ENCODE assay signal across 1 cellular context in the genomic region with DNA sequence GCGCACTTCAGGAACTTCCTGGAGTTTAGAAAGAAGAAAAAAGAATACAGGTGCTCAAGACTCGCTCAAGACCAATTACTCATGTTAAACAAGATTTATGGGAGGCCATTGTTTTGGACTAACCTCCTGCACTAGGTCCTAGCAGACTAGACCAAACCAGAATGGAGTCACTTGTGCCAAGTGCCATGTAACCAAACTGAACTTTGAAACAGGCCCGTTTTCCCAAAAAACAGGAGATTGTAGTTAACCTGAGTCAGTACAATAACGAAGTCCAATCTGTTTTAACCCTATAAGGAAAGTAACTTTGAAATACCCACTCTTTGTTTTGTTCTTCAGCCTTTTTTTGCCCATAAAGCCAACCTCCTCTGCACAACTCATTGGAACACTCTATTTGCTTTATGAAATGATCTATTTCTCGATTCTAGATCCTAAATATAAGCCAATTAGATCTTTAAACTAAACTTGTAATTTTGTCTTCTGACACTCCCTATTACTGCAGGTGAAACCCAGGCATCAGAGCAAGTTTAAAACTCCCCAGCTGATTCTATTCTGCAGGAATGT.
A peak's percentile ranks its signal among the peaks of the same experiment; 100 is the strongest.
TF ChIP-seq lines count a peak whose summit lies in the region.

No MANE protein-coding gene starts in this region.

TF ChIP-seq in K562, 482 proteins besides CTCF, POLR2A, EP300 and RAD21 (continued from another document and continues in another):
- TF ChIP-seq, protein P1, sequence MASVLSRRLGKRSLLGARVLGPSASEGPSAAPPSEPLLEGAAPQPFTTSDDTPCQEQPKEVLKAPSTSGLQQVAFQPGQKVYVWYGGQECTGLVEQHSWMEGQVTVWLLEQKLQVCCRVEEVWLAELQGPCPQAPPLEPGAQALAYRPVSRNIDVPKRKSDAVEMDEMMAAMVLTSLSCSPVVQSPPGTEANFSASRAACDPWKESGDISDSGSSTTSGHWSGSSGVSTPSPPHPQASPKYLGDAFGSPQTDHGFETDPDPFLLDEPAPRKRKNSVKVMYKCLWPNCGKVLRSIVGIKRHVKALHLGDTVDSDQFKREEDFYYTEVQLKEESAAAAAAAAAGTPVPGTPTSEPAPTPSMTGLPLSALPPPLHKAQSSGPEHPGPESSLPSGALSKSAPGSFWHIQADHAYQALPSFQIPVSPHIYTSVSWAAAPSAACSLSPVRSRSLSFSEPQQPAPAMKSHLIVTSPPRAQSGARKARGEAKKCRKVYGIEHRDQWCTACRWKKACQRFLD (CRISPR knock-in tag; IDR thresholded peaks at IDR 0.05), result peak; percentile 92
- TF ChIP-seq NFYB (IDR thresholded peaks at IDR 0.05; ENCODE audit: extremely low read depth, insufficient read length) (no peak), ZNF695 (CRISPR knock-in tag; IDR thresholded peaks at IDR 0.05) (no peak), TEAD4 (IDR thresholded peaks at IDR 0.05; ENCODE audit: low read length) (no peak), TEAD4 (CRISPR knock-in tag; IDR thresholded peaks at IDR 0.05; ENCODE audit: borderline replicate concordance) (no peak), NRF1 (conservative IDR thresholded peaks at IDR 0.05 in 1 of 2, IDR thresholded peaks at IDR 0.05 in 1 of 2) (no peak), ZNF79 (CRISPR knock-in tag; IDR thresholded peaks at IDR 0.05; ENCODE audit: low read depth) (peak; percentile 88), ZFPM2 (CRISPR knock-in tag; IDR thresholded peaks at IDR 0.05) (no peak; the same call in 1 of the 2 replicates), RNF2 (IDR thresholded peaks at IDR 0.05) (no peak), SREBF2 (CRISPR knock-in tag; IDR thresholded peaks at IDR 0.05) (no peak), ZNF668 (CRISPR knock-in tag; IDR thresholded peaks at IDR 0.05) (peak; percentile 91), ILK (tag; IDR thresholded peaks at IDR 0.05; ENCODE audit: borderline replicate concordance, low read depth) (peak; percentile 44; the same call in 1 of the 2 replicates), RBM22 (IDR thresholded peaks at IDR 0.05; ENCODE audit: low read depth, low read length, poor library complexity, severe bottlenecking) (no peak), DDX20 (tag; IDR thresholded peaks at IDR 0.05; ENCODE audit: low read depth) (peak; percentile 86), HSF4 (CRISPR knock-in tag; IDR thresholded peaks at IDR 0.05; ENCODE audit: borderline replicate concordance) (peak; percentile 81; the same call in 1 of the 2 replicates), PHTF2 (CRISPR knock-in tag; IDR thresholded peaks at IDR 0.05) (0 out of 2 replicates have a peak, but pooled peaks have one; percentile 22), NFXL1 (CRISPR knock-in tag; IDR thresholded peaks at IDR 0.05) (peak; percentile 84; the same call in 1 of the 2 replicates), TEAD1 (CRISPR knock-in tag; IDR thresholded peaks at IDR 0.05) (peak in 1 of 2 experiments; percentile 87; a peak in 2 of 4 replicates), YY1 (IDR thresholded peaks at IDR 0.05; ENCODE audit: borderline replicate concordance in 1 of 3, control insufficient read depth in 1 of 3, extremely low read depth in 1 of 3, insufficient read depth in 3 of 3, insufficient read length in 1 of 3, insufficient replicate concordance in 2 of 3, low read depth in 1 of 3, low read length in 2 of 3) (no peak), ZNF354B (CRISPR knock-in tag; IDR thresholded peaks at IDR 0.05) (peak; percentile 79; the same call in 1 of the 2 replicates), RUNX1 (IDR thresholded peaks at IDR 0.05; ENCODE audit: low read depth) (no peak), ZNF431 (CRISPR knock-in tag; IDR thresholded peaks at IDR 0.05) (no peak), NFATC3 (IDR thresholded peaks at IDR 0.05) (0 out of 2 replicates have a peak, but pooled peaks have one; percentile 34), NR4A1 (CRISPR knock-in tag; IDR thresholded peaks at IDR 0.05) (no peak), NR4A1 (tag; IDR thresholded peaks at IDR 0.05) (peak; percentile 92)
- TF ChIP-seq, protein P2, sequence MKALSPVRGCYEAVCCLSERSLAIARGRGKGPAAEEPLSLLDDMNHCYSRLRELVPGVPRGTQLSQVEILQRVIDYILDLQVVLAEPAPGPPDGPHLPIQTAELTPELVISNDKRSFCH (CRISPR knock-in tag; IDR thresholded peaks at IDR 0.05), result peak; percentile 64; the same call in 1 of the 2 replicates
- TF ChIP-seq, protein P2 (tag; IDR thresholded peaks at IDR 0.05), result peak; percentile 79
- TF ChIP-seq, protein P3, sequence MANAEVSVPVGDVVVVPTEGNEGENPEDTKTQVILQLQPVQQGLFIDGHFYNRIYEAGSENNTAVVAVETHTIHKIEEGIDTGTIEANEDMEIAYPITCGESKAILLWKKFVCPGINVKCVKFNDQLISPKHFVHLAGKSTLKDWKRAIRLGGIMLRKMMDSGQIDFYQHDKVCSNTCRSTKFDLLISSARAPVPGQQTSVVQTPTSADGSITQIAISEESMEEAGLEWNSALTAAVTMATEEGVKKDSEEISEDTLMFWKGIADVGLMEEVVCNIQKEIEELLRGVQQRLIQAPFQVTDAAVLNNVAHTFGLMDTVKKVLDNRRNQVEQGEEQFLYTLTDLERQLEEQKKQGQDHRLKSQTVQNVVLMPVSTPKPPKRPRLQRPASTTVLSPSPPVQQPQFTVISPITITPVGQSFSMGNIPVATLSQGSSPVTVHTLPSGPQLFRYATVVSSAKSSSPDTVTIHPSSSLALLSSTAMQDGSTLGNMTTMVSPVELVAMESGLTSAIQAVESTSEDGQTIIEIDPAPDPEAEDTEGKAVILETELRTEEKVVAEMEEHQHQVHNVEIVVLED (CRISPR knock-in tag; IDR thresholded peaks at IDR 0.05), result peak; percentile 52
- TF ChIP-seq, protein P4, sequence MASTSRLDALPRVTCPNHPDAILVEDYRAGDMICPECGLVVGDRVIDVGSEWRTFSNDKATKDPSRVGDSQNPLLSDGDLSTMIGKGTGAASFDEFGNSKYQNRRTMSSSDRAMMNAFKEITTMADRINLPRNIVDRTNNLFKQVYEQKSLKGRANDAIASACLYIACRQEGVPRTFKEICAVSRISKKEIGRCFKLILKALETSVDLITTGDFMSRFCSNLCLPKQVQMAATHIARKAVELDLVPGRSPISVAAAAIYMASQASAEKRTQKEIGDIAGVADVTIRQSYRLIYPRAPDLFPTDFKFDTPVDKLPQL (IDR thresholded peaks at IDR 0.05; ENCODE audit: extremely low read depth, insufficient read length), result no peak
- TF ChIP-seq, protein P5, sequence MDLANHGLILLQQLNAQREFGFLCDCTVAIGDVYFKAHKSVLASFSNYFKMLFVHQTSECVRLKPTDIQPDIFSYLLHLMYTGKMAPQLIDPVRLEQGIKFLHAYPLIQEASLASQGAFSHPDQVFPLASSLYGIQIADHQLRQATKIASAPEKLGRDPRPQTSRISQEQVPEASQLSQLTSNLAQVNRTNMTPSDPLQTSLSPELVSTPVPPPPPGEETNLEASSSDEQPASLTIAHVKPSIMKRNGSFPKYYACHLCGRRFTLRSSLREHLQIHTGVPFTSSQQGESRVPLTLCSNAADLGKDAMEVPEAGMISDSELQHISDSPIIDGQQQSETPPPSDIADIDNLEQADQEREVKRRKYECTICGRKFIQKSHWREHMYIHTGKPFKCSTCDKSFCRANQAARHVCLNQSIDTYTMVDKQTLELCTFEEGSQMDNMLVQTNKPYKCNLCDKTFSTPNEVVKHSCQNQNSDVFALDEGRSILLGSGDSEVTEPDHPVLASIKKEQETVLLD (IDR thresholded peaks at IDR 0.05), result no peak
- TF ChIP-seq, protein P6, sequence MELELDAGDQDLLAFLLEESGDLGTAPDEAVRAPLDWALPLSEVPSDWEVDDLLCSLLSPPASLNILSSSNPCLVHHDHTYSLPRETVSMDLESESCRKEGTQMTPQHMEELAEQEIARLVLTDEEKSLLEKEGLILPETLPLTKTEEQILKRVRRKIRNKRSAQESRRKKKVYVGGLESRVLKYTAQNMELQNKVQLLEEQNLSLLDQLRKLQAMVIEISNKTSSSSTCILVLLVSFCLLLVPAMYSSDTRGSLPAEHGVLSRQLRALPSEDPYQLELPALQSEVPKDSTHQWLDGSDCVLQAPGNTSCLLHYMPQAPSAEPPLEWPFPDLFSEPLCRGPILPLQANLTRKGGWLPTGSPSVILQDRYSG (tag; conservative IDR thresholded peaks at IDR 0.05; ENCODE audit: low read depth), result peak; percentile 95
- TF ChIP-seq, protein P7, sequence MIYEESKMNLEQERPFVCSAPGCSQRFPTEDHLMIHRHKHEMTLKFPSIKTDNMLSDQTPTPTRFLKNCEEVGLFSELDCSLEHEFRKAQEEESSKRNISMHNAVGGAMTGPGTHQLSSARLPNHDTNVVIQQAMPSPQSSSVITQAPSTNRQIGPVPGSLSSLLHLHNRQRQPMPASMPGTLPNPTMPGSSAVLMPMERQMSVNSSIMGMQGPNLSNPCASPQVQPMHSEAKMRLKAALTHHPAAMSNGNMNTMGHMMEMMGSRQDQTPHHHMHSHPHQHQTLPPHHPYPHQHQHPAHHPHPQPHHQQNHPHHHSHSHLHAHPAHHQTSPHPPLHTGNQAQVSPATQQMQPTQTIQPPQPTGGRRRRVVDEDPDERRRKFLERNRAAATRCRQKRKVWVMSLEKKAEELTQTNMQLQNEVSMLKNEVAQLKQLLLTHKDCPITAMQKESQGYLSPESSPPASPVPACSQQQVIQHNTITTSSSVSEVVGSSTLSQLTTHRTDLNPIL (CRISPR knock-in tag; IDR thresholded peaks at IDR 0.05), result peak; percentile 77
- TF ChIP-seq, protein P8, sequence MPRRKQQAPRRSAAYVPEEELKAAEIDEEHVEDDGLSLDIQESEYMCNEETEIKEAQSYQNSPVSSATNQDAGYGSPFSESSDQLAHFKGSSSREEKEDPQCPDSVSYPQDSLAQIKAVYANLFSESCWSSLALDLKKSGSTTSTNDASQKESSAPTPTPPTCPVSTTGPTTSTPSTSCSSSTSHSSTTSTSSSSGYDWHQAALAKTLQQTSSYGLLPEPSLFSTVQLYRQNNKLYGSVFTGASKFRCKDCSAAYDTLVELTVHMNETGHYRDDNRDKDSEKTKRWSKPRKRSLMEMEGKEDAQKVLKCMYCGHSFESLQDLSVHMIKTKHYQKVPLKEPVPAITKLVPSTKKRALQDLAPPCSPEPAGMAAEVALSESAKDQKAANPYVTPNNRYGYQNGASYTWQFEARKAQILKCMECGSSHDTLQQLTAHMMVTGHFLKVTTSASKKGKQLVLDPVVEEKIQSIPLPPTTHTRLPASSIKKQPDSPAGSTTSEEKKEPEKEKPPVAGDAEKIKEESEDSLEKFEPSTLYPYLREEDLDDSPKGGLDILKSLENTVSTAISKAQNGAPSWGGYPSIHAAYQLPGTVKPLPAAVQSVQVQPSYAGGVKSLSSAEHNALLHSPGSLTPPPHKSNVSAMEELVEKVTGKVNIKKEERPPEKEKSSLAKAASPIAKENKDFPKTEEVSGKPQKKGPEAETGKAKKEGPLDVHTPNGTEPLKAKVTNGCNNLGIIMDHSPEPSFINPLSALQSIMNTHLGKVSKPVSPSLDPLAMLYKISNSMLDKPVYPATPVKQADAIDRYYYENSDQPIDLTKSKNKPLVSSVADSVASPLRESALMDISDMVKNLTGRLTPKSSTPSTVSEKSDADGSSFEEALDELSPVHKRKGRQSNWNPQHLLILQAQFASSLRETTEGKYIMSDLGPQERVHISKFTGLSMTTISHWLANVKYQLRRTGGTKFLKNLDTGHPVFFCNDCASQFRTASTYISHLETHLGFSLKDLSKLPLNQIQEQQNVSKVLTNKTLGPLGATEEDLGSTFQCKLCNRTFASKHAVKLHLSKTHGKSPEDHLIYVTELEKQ (CRISPR knock-in tag; IDR thresholded peaks at IDR 0.05), result peak; percentile 79
- TF ChIP-seq, protein P9, sequence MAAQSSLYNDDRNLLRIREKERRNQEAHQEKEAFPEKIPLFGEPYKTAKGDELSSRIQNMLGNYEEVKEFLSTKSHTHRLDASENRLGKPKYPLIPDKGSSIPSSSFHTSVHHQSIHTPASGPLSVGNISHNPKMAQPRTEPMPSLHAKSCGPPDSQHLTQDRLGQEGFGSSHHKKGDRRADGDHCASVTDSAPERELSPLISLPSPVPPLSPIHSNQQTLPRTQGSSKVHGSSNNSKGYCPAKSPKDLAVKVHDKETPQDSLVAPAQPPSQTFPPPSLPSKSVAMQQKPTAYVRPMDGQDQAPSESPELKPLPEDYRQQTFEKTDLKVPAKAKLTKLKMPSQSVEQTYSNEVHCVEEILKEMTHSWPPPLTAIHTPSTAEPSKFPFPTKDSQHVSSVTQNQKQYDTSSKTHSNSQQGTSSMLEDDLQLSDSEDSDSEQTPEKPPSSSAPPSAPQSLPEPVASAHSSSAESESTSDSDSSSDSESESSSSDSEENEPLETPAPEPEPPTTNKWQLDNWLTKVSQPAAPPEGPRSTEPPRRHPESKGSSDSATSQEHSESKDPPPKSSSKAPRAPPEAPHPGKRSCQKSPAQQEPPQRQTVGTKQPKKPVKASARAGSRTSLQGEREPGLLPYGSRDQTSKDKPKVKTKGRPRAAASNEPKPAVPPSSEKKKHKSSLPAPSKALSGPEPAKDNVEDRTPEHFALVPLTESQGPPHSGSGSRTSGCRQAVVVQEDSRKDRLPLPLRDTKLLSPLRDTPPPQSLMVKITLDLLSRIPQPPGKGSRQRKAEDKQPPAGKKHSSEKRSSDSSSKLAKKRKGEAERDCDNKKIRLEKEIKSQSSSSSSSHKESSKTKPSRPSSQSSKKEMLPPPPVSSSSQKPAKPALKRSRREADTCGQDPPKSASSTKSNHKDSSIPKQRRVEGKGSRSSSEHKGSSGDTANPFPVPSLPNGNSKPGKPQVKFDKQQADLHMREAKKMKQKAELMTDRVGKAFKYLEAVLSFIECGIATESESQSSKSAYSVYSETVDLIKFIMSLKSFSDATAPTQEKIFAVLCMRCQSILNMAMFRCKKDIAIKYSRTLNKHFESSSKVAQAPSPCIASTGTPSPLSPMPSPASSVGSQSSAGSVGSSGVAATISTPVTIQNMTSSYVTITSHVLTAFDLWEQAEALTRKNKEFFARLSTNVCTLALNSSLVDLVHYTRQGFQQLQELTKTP (IDR thresholded peaks at IDR 0.05; ENCODE audit: low read depth in 1 of 2, partially characterized antibody in 2 of 2), result no peak
- TF ChIP-seq, protein P10, sequence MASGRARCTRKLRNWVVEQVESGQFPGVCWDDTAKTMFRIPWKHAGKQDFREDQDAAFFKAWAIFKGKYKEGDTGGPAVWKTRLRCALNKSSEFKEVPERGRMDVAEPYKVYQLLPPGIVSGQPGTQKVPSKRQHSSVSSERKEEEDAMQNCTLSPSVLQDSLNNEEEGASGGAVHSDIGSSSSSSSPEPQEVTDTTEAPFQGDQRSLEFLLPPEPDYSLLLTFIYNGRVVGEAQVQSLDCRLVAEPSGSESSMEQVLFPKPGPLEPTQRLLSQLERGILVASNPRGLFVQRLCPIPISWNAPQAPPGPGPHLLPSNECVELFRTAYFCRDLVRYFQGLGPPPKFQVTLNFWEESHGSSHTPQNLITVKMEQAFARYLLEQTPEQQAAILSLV (tag; IDR thresholded peaks at IDR 0.05), result peak; percentile 53; the same call in 1 of the 2 replicates
- TF ChIP-seq, protein P11, sequence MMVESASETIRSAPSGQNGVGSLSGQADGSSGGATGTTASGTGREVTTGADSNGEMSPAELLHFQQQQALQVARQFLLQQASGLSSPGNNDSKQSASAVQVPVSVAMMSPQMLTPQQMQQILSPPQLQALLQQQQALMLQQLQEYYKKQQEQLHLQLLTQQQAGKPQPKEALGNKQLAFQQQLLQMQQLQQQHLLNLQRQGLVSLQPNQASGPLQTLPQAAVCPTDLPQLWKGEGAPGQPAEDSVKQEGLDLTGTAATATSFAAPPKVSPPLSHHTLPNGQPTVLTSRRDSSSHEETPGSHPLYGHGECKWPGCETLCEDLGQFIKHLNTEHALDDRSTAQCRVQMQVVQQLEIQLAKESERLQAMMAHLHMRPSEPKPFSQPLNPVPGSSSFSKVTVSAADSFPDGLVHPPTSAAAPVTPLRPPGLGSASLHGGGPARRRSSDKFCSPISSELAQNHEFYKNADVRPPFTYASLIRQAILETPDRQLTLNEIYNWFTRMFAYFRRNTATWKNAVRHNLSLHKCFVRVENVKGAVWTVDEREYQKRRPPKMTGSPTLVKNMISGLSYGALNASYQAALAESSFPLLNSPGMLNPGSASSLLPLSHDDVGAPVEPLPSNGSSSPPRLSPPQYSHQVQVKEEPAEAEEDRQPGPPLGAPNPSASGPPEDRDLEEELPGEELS (CRISPR knock-in tag; IDR thresholded peaks at IDR 0.05; ENCODE audit: borderline replicate concordance), result no peak
